In genomic region chr17:49360796-49361128, GRCh38 we compare ENCODE assay signal across 8 cellular contexts. TPM values are rescaled to one million over a fixed set of nuclear protein-coding genes. Genes with fewer than 3 reads are reported as not detected.
DNase-seq lines count a peak whose midpoint lies in the region; ATAC-seq, FAIRE-seq and TF ChIP-seq lines count a peak whose summit lies in the region.

No MANE protein-coding gene starts in this region.

- H3K27ac ChIP-seq in HepG2 (ENCODE audit: extremely low read length, insufficient read depth, low read length) (peak overlapping the region; percentile 91), suprapubic skin (peak overlapping the region; percentile 97)

- intact Hi-C loops in HepG2 (cut with micrococcal nuclease; ENCODE audit: unreplicated experiment) = no loop called here

- H3K4me3 Mint-ChIP-seq in activated naive CD8-positive, alpha-beta T cell treated with anti-CD3 and anti-CD28 coated beads, Interleukin-2, amount 50 U/mL, for 24 hours = peak overlapping the region; percentile 92

- peaks cover 43% of the 10 kb centered on the region for H3K4me1 ChIP-seq in HepG2 (ENCODE audit: insufficient read depth, low read length)
- peaks cover 49% of the 10 kb centered on the region for H3K4me1 ChIP-seq in suprapubic skin

- peaks cover 56% of the 10 kb centered on the region for H3K79me2 ChIP-seq in HepG2 (ENCODE audit: insufficient read depth, low read length)

- FAIRE-seq in HepG2 (lab: Jason Lieb, UNC) = peak; percentile 26

- peaks cover 27% of the 10 kb centered on the region for H4K20me1 ChIP-seq in HepG2 (ENCODE audit: insufficient read depth, low read length)

- H3K9me3 ChIP-seq in HepG2 (ENCODE audit: low read length) (no peaks in the 10 kb centered on the region), suprapubic skin (no peaks in the 10 kb centered on the region)

- WGBS in HepG2 (ENCODE audit: low lambda C conversion rate) = 0% methylated on average over 8 of the region's 8 CpGs
- 3% methylated on average over 8 of the region's 8 CpGs for WGBS in suprapubic skin

- POLR2A ChIA-PET in HepG2 (lab: Yijun Ruan, JAX) = interaction anchor here (1.5 to 1.9 kb wide), 2 partner anchors 27 to 54 kb away, joined by 4 to 11 read pairs; partner anchors contain the start of gene PHB1

- H3K4me2 ChIP-seq in HepG2 (ENCODE audit: low read depth, low read length) = peak overlapping the region; percentile 99

- H3K36me3 ChIP-seq in HepG2 (replicated peaks in 1 of 2; ENCODE audit: control insufficient read depth in 1 of 2, insufficient read depth in 2 of 2, low read length in 2 of 2) (no peaks in the 10 kb centered on the region), suprapubic skin (no peaks in the 10 kb centered on the region)

- no peaks in the 10 kb centered on the region for H3K9me3 Mint-ChIP-seq in activated naive CD8-positive, alpha-beta T cell treated with anti-CD3 and anti-CD28 coated beads, Interleukin-2, amount 50 U/mL, for 24 hours

- H3K27me3 ChIP-seq in HepG2 (ENCODE audit: control insufficient read depth in 1 of 2, insufficient read depth in 2 of 2, low read length in 2 of 2) (no peaks in the 10 kb centered on the region; a peak in 1 of 5 replicates), suprapubic skin (no peaks in the 10 kb centered on the region)

- CTCF ChIA-PET in HepG2 (lab: Yijun Ruan, JAX; ENCODE audit: low intra/inter-chr PET ratio, low total read pairs) = no interaction called here

- H2AFZ ChIP-seq in HepG2 (ENCODE audit: low read length) = no peak overlapping the region

- in situ Hi-C loops in HepG2 (cut with HindIII; ENCODE audit: extremely low pct_ligation_motif_present, low pct_unique_long_range_greater_than_20kb) = no loop called here

- H3K36me3 Mint-ChIP-seq in activated naive CD8-positive, alpha-beta T cell treated with anti-CD3 and anti-CD28 coated beads, Interleukin-2, amount 50 U/mL, for 24 hours (ENCODE audit: low read depth) = no peaks in the 10 kb centered on the region

- peak; percentile 15 for ATAC-seq in HG02759 (IDR thresholded peaks at IDR 0.05; ENCODE audit: unreplicated experiment)
- ATAC-seq in activated naive CD8-positive, alpha-beta T cell treated with anti-CD3 and anti-CD28 coated beads, Interleukin-2, amount 50 U/mL, for 24 hours = no peak
- ATAC-seq in HepG2 = peak; percentile 55
- ATAC-seq in activated CD4-positive, CD25-positive, alpha-beta regulatory T cell treated with anti-CD3 and anti-CD28 coated beads, Interleukin-2, amount 50 U/mL, for 24 hours = no peak

- peak overlapping the region; percentile 97 for H3K9ac ChIP-seq in HepG2 (ENCODE audit: insufficient read depth, low read depth, low read length)

- TF ChIP-seq EP300 in HepG2 (IDR thresholded peaks at IDR 0.05; ENCODE audit: low read depth in 2 of 2, low read length in 2 of 2) = no peak
- no peak for TF ChIP-seq EP300 in HepG2 (CRISPR knock-in tag; IDR thresholded peaks at IDR 0.05; ENCODE audit: borderline replicate concordance)
- TF ChIP-seq EP300 in suprapubic skin (IDR thresholded peaks at IDR 0.05) = no peak

- DNase-seq in Ammon's horn (ENCODE audit: low spot score) (peak; percentile 63), HepG2 (ENCODE audit: low spot score) (no peak), suprapubic skin (ENCODE audit: low spot score in 2 of 2) (no peak), kidney tubule cell (ENCODE audit: low spot score) (no peak), SIG-M5 treated with dmso at 0.1 percent for 504 hours (lab: John Stamatoyannopoulos, UW; ENCODE audit: unreplicated experiment) (no peak)
- no peak for DNase-seq in activated naive CD8-positive, alpha-beta T cell treated with anti-CD3 and anti-CD28 coated beads, Interleukin-2, amount 50 U/mL, for 24 hours

- TF ChIP-seq POLR2A in HepG2 (IDR thresholded peaks at IDR 0.05; ENCODE audit: insufficient read depth in 1 of 2, low read depth in 2 of 2, low read length in 2 of 2) (peak in 1 of 2 experiments; percentile 16; a peak in 1 of 4 replicates), suprapubic skin (IDR thresholded peaks at IDR 0.05) (no peak)

- TF ChIP-seq CTCF in HepG2 (CRISPR knock-in tag; IDR thresholded peaks at IDR 0.05) (no peak), suprapubic skin (IDR thresholded peaks at IDR 0.05) (no peak)

- BruUV-seq in HepG2 (replicated peaks; lab: Mats Ljungman, UMichigan) = TSS peak; percentile 46

- TF ChIP-seq RAD21 in HepG2 (CRISPR knock-in tag; IDR thresholded peaks at IDR 0.05) = no peak

- peak overlapping the region; percentile 93 for H3K27ac Mint-ChIP-seq in activated naive CD8-positive, alpha-beta T cell treated with anti-CD3 and anti-CD28 coated beads, Interleukin-2, amount 50 U/mL, for 24 hours

- peaks cover 56% of the 10 kb centered on the region for H3K4me1 Mint-ChIP-seq in activated naive CD8-positive, alpha-beta T cell treated with anti-CD3 and anti-CD28 coated beads, Interleukin-2, amount 50 U/mL, for 24 hours

- peaks cover 2% of the 10 kb centered on the region for H3K27me3 Mint-ChIP-seq in activated naive CD8-positive, alpha-beta T cell treated with anti-CD3 and anti-CD28 coated beads, Interleukin-2, amount 50 U/mL, for 24 hours

- H3K4me3 ChIP-seq in HepG2 (replicated peaks in 1 of 3; ENCODE audit: insufficient read depth in 1 of 3, low read depth in 2 of 3, low read length in 3 of 3) (peak overlapping the region; percentile 96 to 99 (median 99)), suprapubic skin (peak overlapping the region; percentile 93)

TF ChIP-seq in HepG2, 621 proteins besides CTCF, POLR2A, EP300 and RAD21 (continues in another document):
- TF ChIP-seq ZSCAN31 (CRISPR knock-in tag; IDR thresholded peaks at IDR 0.05; ENCODE audit: low read depth) = no peak
- no peak for TF ChIP-seq FOXC1 (CRISPR knock-in tag; IDR thresholded peaks at IDR 0.05; ENCODE audit: borderline replicate concordance)
- 0 out of 2 replicates have a peak, but pooled peaks have one; percentile 13 for TF ChIP-seq ZNF431 (CRISPR knock-in tag; IDR thresholded peaks at IDR 0.05; ENCODE audit: borderline replicate concordance, low read depth)
- 0 out of 2 replicates have a peak, but pooled peaks have one; percentile 3 for TF ChIP-seq ZNF761 (CRISPR knock-in tag; conservative IDR thresholded peaks at IDR 0.05)

RNA-seq across cellular contexts. Expression of gene ZNF652, which starts 1.3 kb away (rescaled TPM):
- total RNA-seq in HepG2 (2016; rRNA removed; fragmentation: Illumina TruSeq; extraction: Trizol) = 30.2 and 58.2 TPM in 2 replicates
- total RNA-seq in HepG2 (2016; cell fraction: cytosol; rRNA removed; fragmentation: Illumina TruSeq; extraction: Trizol; ENCODE audit: low read depth) = 12.2 and 13.8 TPM in 2 replicates
- 28.9 and 51.4 TPM in 2 replicates for total RNA-seq in HepG2 (2016; cell fraction: insoluble cytoplasmic fraction; rRNA removed; fragmentation: Illumina TruSeq; extraction: Trizol)
- total RNA-seq in HepG2 (2016; cell fraction: membrane; rRNA removed; fragmentation: Illumina TruSeq; extraction: Trizol) = 22.6 and 24.4 TPM in 2 replicates
- 28.7 and 34.7 TPM in 2 replicates for total RNA-seq in HepG2 (2016; cell fraction: nucleus; rRNA removed; fragmentation: Illumina TruSeq; extraction: Trizol)
- 15.8 and 16.2 TPM in 2 replicates for polyA plus RNA-seq in HepG2 (2011; rRNA removed)
- polyA plus RNA-seq in HepG2 (2011; cell fraction: cytosol; rRNA removed) = 8.1 and 11.9 TPM in 2 replicates
- polyA plus RNA-seq in HepG2 (2011; cell fraction: nucleus; rRNA removed) = 10.7 and 11.7 TPM in 2 replicates
- 9.9 and 13.6 TPM in 2 replicates for polyA plus RNA-seq in HepG2 (2012)
- polyA plus RNA-seq in HepG2 (2016; cell fraction: cytosol; fragmentation: Illumina TruSeq; extraction: Trizol; ENCODE audit: low read depth) = 1.9 and 2.2 TPM in 2 replicates
- 36.1 and 37.0 TPM in 2 replicates for polyA plus RNA-seq in HepG2 (2016; cell fraction: insoluble cytoplasmic fraction; fragmentation: Illumina TruSeq; extraction: Trizol; ENCODE audit: low read depth)
- polyA plus RNA-seq in HepG2 (2016; cell fraction: membrane; fragmentation: Illumina TruSeq; extraction: Trizol; ENCODE audit: low read depth) = 8.3 and 8.9 TPM in 2 replicates
- 34.4 and 37.4 TPM in 2 replicates for polyA plus RNA-seq in HepG2 (2016; cell fraction: nucleus; fragmentation: Illumina TruSeq; extraction: Trizol; ENCODE audit: insufficient read depth, low read depth)
- 46.7 and 47.2 TPM in 2 replicates for polyA minus RNA-seq in HepG2 (2011; rRNA and poly(A)+ RNA removed; ENCODE audit: low replicate concordance)
- polyA minus RNA-seq in HepG2 (2011; cell fraction: cytosol; rRNA and poly(A)+ RNA removed) = 38.3 and 51.1 TPM in 2 replicates
- polyA minus RNA-seq in HepG2 (2011; cell fraction: nucleus; rRNA and poly(A)+ RNA removed) = 32.1 and 40.2 TPM in 2 replicates
- total RNA-seq in suprapubic skin = 100 to 1,000 TPM in 1 of 4 donors, 10 to 100 TPM in 3; 76.6 to 148 (median 83.2) TPM

RNA-seq across cellular contexts. Expression of gene PHB1, which starts 53.9 kb away (rescaled TPM):
- total RNA-seq in HepG2 (2016; rRNA removed; fragmentation: Illumina TruSeq; extraction: Trizol) (515 and 623 TPM in 2 replicates), suprapubic skin (10 to 100 TPM; 63.8 to 92.5 (median 86.4) TPM)
- total RNA-seq in HepG2 (2016; cell fraction: cytosol; rRNA removed; fragmentation: Illumina TruSeq; extraction: Trizol; ENCODE audit: low read depth) = 133 and 145 TPM in 2 replicates
- total RNA-seq in HepG2 (2016; cell fraction: insoluble cytoplasmic fraction; rRNA removed; fragmentation: Illumina TruSeq; extraction: Trizol) = 510 and 641 TPM in 2 replicates
- 238 and 242 TPM in 2 replicates for total RNA-seq in HepG2 (2016; cell fraction: membrane; rRNA removed; fragmentation: Illumina TruSeq; extraction: Trizol)
- total RNA-seq in HepG2 (2016; cell fraction: nucleus; rRNA removed; fragmentation: Illumina TruSeq; extraction: Trizol) = 214 and 243 TPM in 2 replicates
- polyA plus RNA-seq in HepG2 (2011; rRNA removed) = 688 and 721 TPM in 2 replicates
- polyA plus RNA-seq in HepG2 (2011; cell fraction: cytosol; rRNA removed) = 568 and 609 TPM in 2 replicates
- 175 and 197 TPM in 2 replicates for polyA plus RNA-seq in HepG2 (2011; cell fraction: nucleus; rRNA removed)
- 461 and 478 TPM in 2 replicates for polyA plus RNA-seq in HepG2 (2012)
- 175 and 189 TPM in 2 replicates for polyA plus RNA-seq in HepG2 (2016; cell fraction: cytosol; fragmentation: Illumina TruSeq; extraction: Trizol; ENCODE audit: low read depth)
- 675 and 689 TPM in 2 replicates for polyA plus RNA-seq in HepG2 (2016; cell fraction: insoluble cytoplasmic fraction; fragmentation: Illumina TruSeq; extraction: Trizol; ENCODE audit: low read depth)
- 218 and 222 TPM in 2 replicates for polyA plus RNA-seq in HepG2 (2016; cell fraction: membrane; fragmentation: Illumina TruSeq; extraction: Trizol; ENCODE audit: low read depth)
- polyA plus RNA-seq in HepG2 (2016; cell fraction: nucleus; fragmentation: Illumina TruSeq; extraction: Trizol; ENCODE audit: insufficient read depth, low read depth) = 412 and 415 TPM in 2 replicates
- 950 and 1,090 TPM in 2 replicates for polyA minus RNA-seq in HepG2 (2011; rRNA and poly(A)+ RNA removed; ENCODE audit: low replicate concordance)
- polyA minus RNA-seq in HepG2 (2011; cell fraction: cytosol; rRNA and poly(A)+ RNA removed) = 133 and 158 TPM in 2 replicates
- polyA minus RNA-seq in HepG2 (2011; cell fraction: nucleus; rRNA and poly(A)+ RNA removed) = 74.5 and 93.1 TPM in 2 replicates

Comparison
In these comparisons a context has a peak if more than half of its experiments do, and no peak if none do; other contexts are left out.
1. ATAC-seq: peak in HG02759 (single experiment) and HepG2 (single experiment); none in activated naive CD8-positive, alpha-beta T cell treated with anti-CD3 and anti-CD28 coated beads, Interleukin-2, amount 50 U/mL, for 24 hours (single experiment) and activated CD4-positive, CD25-positive, alpha-beta regulatory T cell treated with anti-CD3 and anti-CD28 coated beads, Interleukin-2, amount 50 U/mL, for 24 hours (0 of 2).